8 cellular contexts compared by ENCODE assay signal in the genomic region with DNA sequence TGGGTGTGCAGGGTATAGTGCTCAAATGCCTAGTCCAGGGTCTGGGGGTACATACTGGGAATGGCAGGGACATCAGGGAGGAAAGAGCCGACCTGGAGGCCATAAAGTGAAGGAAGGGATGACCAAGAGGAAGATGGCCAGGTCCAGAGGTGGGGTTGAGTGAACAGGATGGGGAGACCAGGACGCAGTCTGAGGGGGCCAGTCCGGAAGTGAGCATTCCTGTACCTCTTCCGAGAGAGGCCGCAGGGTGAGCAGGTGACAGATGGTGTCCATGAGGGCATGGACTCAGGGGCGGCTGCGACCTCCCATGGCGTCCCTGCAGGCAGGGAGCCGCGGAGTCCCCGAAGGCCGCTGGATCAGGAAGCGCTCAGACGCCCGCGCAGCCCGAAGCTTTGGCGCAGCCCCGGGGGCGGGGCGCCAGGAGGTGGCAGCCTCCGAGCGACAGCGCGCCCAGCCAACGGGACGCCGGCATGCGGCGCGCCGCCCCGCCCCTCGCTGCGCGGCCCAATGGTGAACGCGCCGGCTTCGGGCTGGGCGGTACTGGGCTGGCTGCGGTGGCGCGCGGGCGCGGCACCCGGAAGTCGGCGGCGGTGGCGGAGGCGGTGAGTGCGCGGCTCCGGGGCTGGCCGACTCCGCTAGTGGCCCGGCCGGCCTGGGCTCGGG. TPM values are rescaled to one million over a fixed set of nuclear protein-coding genes. Genes with fewer than 3 reads are reported as not detected.
A peak's percentile ranks its signal among the peaks of the same experiment; 100 is the strongest.
DNase-seq lines count a peak whose midpoint lies in the region; TF ChIP-seq lines count a peak whose summit lies in the region.

TSS of gene TANGO2 (plus strand) at position 578 of the 663 bp plus-strand sequence. CDS start 15,689 bp downstream, outside the sequence.

- in situ Hi-C loops in HAP-1 (cut with MboI; ENCODE audit: low sequenced_read_pairs) = no loop called here

- H2AFZ ChIP-seq in MM.1S (ENCODE audit: low read length) = peak within 1 kb of the TSS; percentile 98
- peak within 1 kb of the TSS; percentile 91 for H2AFZ ChIP-seq in neuronal stem cell (ENCODE audit: low read length)

- H2AK5ac ChIP-seq in neuronal stem cell (ENCODE audit: low read depth, low read length) = peak within 1 kb of the TSS; percentile 64

- H3K9me3 ChIP-seq in HAP-1 (no peaks in the 10 kb centered on the region; the same call in 1 of the 2 replicates), MM.1S (replicated peaks; ENCODE audit: insufficient read depth, low read length) (no peaks in the 10 kb centered on the region), SJCRH30 (replicated peaks) (no peaks in the 10 kb centered on the region), neuronal stem cell (replicated peaks in 1 of 2; ENCODE audit: control insufficient read depth in 2 of 2, insufficient read depth in 1 of 2, low read depth in 1 of 2, low read length in 2 of 2) (no peaks in the 10 kb centered on the region), subcutaneous abdominal adipose tissue (ENCODE audit: control insufficient read depth in 5 of 5, low read length in 5 of 5) (no peaks in the 10 kb centered on the region)

- no peak within 1 kb of the TSS for H2BK15ac ChIP-seq in neuronal stem cell (ENCODE audit: low read length)

- H3K4me2 ChIP-seq in MM.1S (ENCODE audit: low read depth, low read length) (peak within 1 kb of the TSS; percentile 99), neuronal stem cell (ENCODE audit: insufficient read depth, low read length, poor library complexity, severe bottlenecking) (peak within 1 kb of the TSS; percentile 99)

- peak within 1 kb of the TSS; percentile 91 for H3K4me3 ChIP-seq in HAP-1
- peak within 1 kb of the TSS; percentile 100 for H3K4me3 ChIP-seq in MM.1S (ENCODE audit: low read length)
- peak within 1 kb of the TSS; percentile 76 for H3K4me3 ChIP-seq in SJCRH30
- peak within 1 kb of the TSS; percentile 92 to 97 for H3K4me3 ChIP-seq in neuronal stem cell (ENCODE audit: low read length in 2 of 2)
- peak within 1 kb of the TSS; percentile 87 to 97 (median 92) for H3K4me3 ChIP-seq in subcutaneous abdominal adipose tissue (ENCODE audit: low read depth in 1 of 5, low read length in 5 of 5)

- no peak within 1 kb of the TSS for H4K8ac ChIP-seq in neuronal stem cell (ENCODE audit: low read depth, low read length)

- no peak within 1 kb of the TSS for H4K91ac ChIP-seq in neuronal stem cell (ENCODE audit: low read depth, low read length, poor library complexity)

- peak within 1 kb of the TSS; percentile 71 for H3K4ac ChIP-seq in neuronal stem cell (ENCODE audit: low read length)

- no peaks in the 10 kb centered on the region for H3K36me3 ChIP-seq in HAP-1 (replicated peaks)
- no peaks in the 10 kb centered on the region for H3K36me3 ChIP-seq in MM.1S (replicated peaks; ENCODE audit: insufficient read depth, low read length)
- no peaks in the 10 kb centered on the region for H3K36me3 ChIP-seq in SJCRH30
- H3K36me3 ChIP-seq in neuronal stem cell (replicated peaks in 1 of 2; ENCODE audit: control insufficient read depth in 2 of 2, insufficient read depth in 2 of 2, low read length in 2 of 2) = no peaks in the 10 kb centered on the region
- peaks cover 0 to 8% (median 3%) of the 10 kb centered on the region in 5 donors for H3K36me3 ChIP-seq in subcutaneous abdominal adipose tissue (ENCODE audit: control insufficient read depth in 5 of 5, insufficient read depth in 5 of 5, low read length in 5 of 5)

- no peaks in the 10 kb centered on the region for H4K20me1 ChIP-seq in MM.1S (ENCODE audit: insufficient read depth, low read length)

- H3K4me1 ChIP-seq in HAP-1 (peaks cover 11% of the 10 kb centered on the region), MM.1S (ENCODE audit: low read length) (peaks cover 9% of the 10 kb centered on the region), SJCRH30 (peaks cover 4% of the 10 kb centered on the region; the same call in 1 of the 2 replicates), neuronal stem cell (ENCODE audit: control insufficient read depth in 2 of 2, insufficient read depth in 1 of 2, low read depth in 1 of 2, low read length in 2 of 2) (peaks cover 8 to 16% of the 10 kb centered on the region in 2 donors), subcutaneous abdominal adipose tissue (ENCODE audit: control insufficient read depth in 5 of 5, insufficient read depth in 5 of 5, low read length in 5 of 5) (peaks cover 8 to 57% (median 43%) of the 10 kb centered on the region in 5 donors)

- H3F3A ChIP-seq in MM.1S (ENCODE audit: insufficient read depth, low read length) = no peaks in the 10 kb centered on the region

- peaks cover 22% of the 10 kb centered on the region for H3K79me2 ChIP-seq in MM.1S (ENCODE audit: low read length)

- no peak within 1 kb of the TSS for H2BK5ac ChIP-seq in neuronal stem cell (ENCODE audit: low read length)

- no peak for TF ChIP-seq CTCF in MM.1S (IDR thresholded peaks at IDR 0.05; ENCODE audit: low read length)

- H3K14ac ChIP-seq in neuronal stem cell (ENCODE audit: low read length) = peak within 1 kb of the TSS; percentile 63

- no peaks in the 10 kb centered on the region for H3K9me2 ChIP-seq in MM.1S (replicated peaks; ENCODE audit: insufficient read depth, low read length)

- peak within 1 kb of the TSS; percentile 95 for H3K18ac ChIP-seq in neuronal stem cell (ENCODE audit: low read length)

- no peak within 1 kb of the TSS for H2BK12ac ChIP-seq in neuronal stem cell (ENCODE audit: low read length)

- H3K27ac ChIP-seq in MM.1S (ENCODE audit: low read length) = no peak within 1 kb of the TSS
- no peak within 1 kb of the TSS for H3K27ac ChIP-seq in SJCRH30
- no peak within 1 kb of the TSS for H3K27ac ChIP-seq in neuronal stem cell (replicated peaks; ENCODE audit: low read length)
- peak within 1 kb of the TSS; percentile 78 for H3K27ac ChIP-seq in subcutaneous abdominal adipose tissue (ENCODE audit: low read depth, low read length)

- H3K27me3 ChIP-seq in HAP-1 (ENCODE audit: low read depth) (no peaks in the 10 kb centered on the region), MM.1S (replicated peaks; ENCODE audit: insufficient read depth, low read length) (peaks cover 33% of the 10 kb centered on the region), SJCRH30 (peaks cover 6% of the 10 kb centered on the region; the same call in 1 of the 2 replicates), neuronal stem cell (ENCODE audit: control insufficient read depth in 3 of 3, insufficient read depth in 3 of 3, low read depth in 1 of 3, low read length in 3 of 3) (peaks cover 3 to 36% (median 32%) of the 10 kb centered on the region in 3 experiments), subcutaneous abdominal adipose tissue (ENCODE audit: control insufficient read depth in 5 of 5, insufficient read depth in 4 of 5, low read length in 5 of 5) (peaks cover 0 to 4% (median 0%) of the 10 kb centered on the region in 5 donors)

- no peak within 1 kb of the TSS for H2BK120ac ChIP-seq in neuronal stem cell (ENCODE audit: low read depth, low read length)

- DNase-seq in EL (peak; percentile 90), HAP-1 (ENCODE audit: low spot score in 2 of 2) (peak; percentile 80 to 93), MM.1S (peak; percentile 93), SJCRH30 (peak; percentile 86 to 92), foreskin melanocyte (peak; percentile 85), neuronal stem cell (ENCODE audit: low spot score) (peak; percentile 92)
- peak; percentile 87 for DNase-seq in activated gamma-delta T cell treated with anti-CD3 and anti-CD28 coated beads, Interleukin-2, amount 50 U/mL, for 16 hours (ENCODE audit: low read depth)

- H3K79me1 ChIP-seq in neuronal stem cell (ENCODE audit: low read depth, low read length) = no peaks in the 10 kb centered on the region

- H3K23ac ChIP-seq in neuronal stem cell (ENCODE audit: low read depth, low read length, poor library complexity) = peak within 1 kb of the TSS; percentile 95

- H3K9ac ChIP-seq in MM.1S (ENCODE audit: low read length) (peak within 1 kb of the TSS; percentile 93), neuronal stem cell (ENCODE audit: low read depth, low read length, poor library complexity) (peak within 1 kb of the TSS; percentile 93), subcutaneous abdominal adipose tissue (ENCODE audit: low read length in 5 of 5) (peak within 1 kb of the TSS; percentile 56 to 98 (median 94))

- no CpG with 5 or more reads among the region's 61 CpGs for whole genome bisulfite sequencing in neuronal stem cell (ENCODE audit: extremely low coverage in 2 of 2, insufficient read length in 2 of 2, insufficient replicate concordance in 1 of 2), 2 donors

RNA-seq across cellular contexts. Expression of gene TANGO2, which starts in this region (rescaled TPM):
- 8.1 and 9.4 TPM in 2 replicates for total RNA-seq in SJCRH30 (2014; rRNA removed; shearing (Covaris generic))
- 4.9 TPM for polyA plus RNA-seq in neuronal stem cell (2013, experiment 1 of 2)
- polyA plus RNA-seq in neuronal stem cell (2013, experiment 2 of 2) = 4.2 TPM
